In the genomic region with DNA sequence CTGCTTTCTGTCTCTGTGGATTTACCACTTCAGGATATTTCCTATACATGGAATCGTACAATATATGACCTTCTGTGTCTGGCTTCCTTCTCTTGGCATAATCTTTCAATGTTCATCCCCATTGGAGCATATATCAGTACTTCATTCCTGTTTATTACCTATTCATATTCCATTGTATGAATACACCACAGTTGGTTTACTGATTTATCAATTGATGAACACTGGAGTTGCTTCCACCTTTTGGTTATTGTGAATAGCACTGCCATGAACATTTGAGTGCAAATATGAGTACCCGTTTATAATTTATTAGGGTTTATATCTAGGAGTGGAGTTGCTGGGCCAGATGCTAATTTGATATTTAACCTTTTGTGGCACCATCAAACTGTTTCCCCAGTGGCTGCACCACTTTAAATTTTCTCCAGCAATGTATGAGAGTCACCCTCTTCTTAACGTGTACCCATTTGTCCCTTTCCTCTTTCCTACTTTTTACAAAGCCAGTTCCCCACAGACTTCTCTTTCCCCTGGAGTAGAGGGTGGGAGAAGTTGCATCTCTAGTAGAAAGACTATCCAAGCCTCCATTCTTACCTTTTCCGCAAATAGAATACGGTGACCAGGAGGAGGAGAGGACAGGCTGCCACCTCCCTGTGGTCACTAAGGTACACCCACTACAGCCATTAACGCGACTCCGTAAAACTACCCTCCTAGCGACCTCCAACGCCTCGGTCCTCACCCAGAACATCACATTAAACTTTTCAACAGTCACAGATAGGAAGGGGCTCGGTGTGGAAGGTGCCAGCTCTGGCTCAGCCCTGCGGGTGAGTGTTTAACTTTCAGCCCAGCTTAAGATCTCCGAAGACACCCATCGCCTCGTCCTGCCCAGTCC, we compare ENCODE assay signal across 1 cellular context.
TF ChIP-seq lines count a peak whose summit lies in the region.

No MANE protein-coding gene starts in this region.

TF ChIP-seq in endothelial cell of umbilical vein, 7 proteins besides CTCF, POLR2A, EP300 and RAD21:
- TF ChIP-seq GATA2 (IDR thresholded peaks at IDR 0.05; ENCODE audit: insufficient read depth, insufficient read length, low read depth, low read length) (no peak), MYC (IDR thresholded peaks at IDR 0.05; ENCODE audit: low read depth, low read length) (no peak), POLR2AphosphoS5 (IDR thresholded peaks at IDR 0.05; ENCODE audit: insufficient read depth, low read depth, low read length) (no peak), FOS (IDR thresholded peaks at IDR 0.05; ENCODE audit: borderline replicate concordance, insufficient read depth, low read length) (no peak), EZH2 (IDR thresholded peaks at IDR 0.05; ENCODE audit: borderline replicate concordance, low read depth, low read length, severe bottlenecking) (no peak)
- TF ChIP-seq, protein P1, sequence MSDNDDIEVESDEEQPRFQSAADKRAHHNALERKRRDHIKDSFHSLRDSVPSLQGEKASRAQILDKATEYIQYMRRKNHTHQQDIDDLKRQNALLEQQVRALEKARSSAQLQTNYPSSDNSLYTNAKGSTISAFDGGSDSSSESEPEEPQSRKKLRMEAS (IDR thresholded peaks at IDR 0.05; ENCODE audit: insufficient read depth, insufficient read length): no peak
TF ChIP-seq in endothelial cell of umbilical vein: peak in this region for 0.
